9 cellular contexts compared by ENCODE assay signal in genomic region chr14:104690266-104690711, GRCh38. TPM values are rescaled to one million over a fixed set of nuclear protein-coding genes. Genes with fewer than 3 reads are reported as not detected.
DNase-seq lines count a peak whose midpoint lies in the region; ATAC-seq and TF ChIP-seq lines count a peak whose summit lies in the region.
"Had no signal": no experiment of that assay in that cellular context is flagged by ENCODE, and none has a peak within 500 bp of the region (broad histone marks: within the 10 kb centered on the region; RNA-seq: fewer than 3 reads in every experiment).

No MANE protein-coding gene starts in this region.

- peak overlapping the region; percentile 76 for H3K4me3 Mint-ChIP-seq in T-helper 1 cell treated with Interleukin-12 subunit alpha and Interleukin-12 subunit beta and Interleukin-4 antibody, amounts not matched to agents 30 μg/mL and 1 μg/mL, for 36 hours

- no peaks in the 10 kb centered on the region for H3K9me3 Mint-ChIP-seq in T-helper 1 cell treated with Interleukin-12 subunit alpha and Interleukin-12 subunit beta and Interleukin-4 antibody, amounts not matched to agents 30 μg/mL and 1 μg/mL, for 36 hours

- no peaks in the 10 kb centered on the region for H3K36me3 ChIP-seq in thoracic aorta

- H3K9me3 ChIP-seq in thoracic aorta: no peaks in the 10 kb centered on the region

- no peak for ATAC-seq in thoracic aorta (ENCODE audit: insufficient number of reproducible peaks, low FRiP score, low read depth)

- no peak for TF ChIP-seq CTCF in thoracic aorta (IDR thresholded peaks at IDR 0.05)

- H3K36me3 Mint-ChIP-seq in T-helper 1 cell treated with Interleukin-12 subunit alpha and Interleukin-12 subunit beta and Interleukin-4 antibody, amounts not matched to agents 30 μg/mL and 1 μg/mL, for 36 hours (ENCODE audit: low read depth): peaks cover 2% of the 10 kb centered on the region

- no peaks in the 10 kb centered on the region for H3K27me3 Mint-ChIP-seq in T-helper 1 cell treated with Interleukin-12 subunit alpha and Interleukin-12 subunit beta and Interleukin-4 antibody, amounts not matched to agents 30 μg/mL and 1 μg/mL, for 36 hours (ENCODE audit: low read depth)

- H3K4me1 Mint-ChIP-seq in T-helper 1 cell treated with Interleukin-12 subunit alpha and Interleukin-12 subunit beta and Interleukin-4 antibody, amounts not matched to agents 30 μg/mL and 1 μg/mL, for 36 hours (ENCODE audit: low read depth): peaks cover 36% of the 10 kb centered on the region

- peak overlapping the region; percentile 65 for H3K27ac Mint-ChIP-seq in T-helper 1 cell treated with Interleukin-12 subunit alpha and Interleukin-12 subunit beta and Interleukin-4 antibody, amounts not matched to agents 30 μg/mL and 1 μg/mL, for 36 hours

- no peak for DNase-seq in T-helper 1 cell
- no peak for DNase-seq in thoracic aorta (ENCODE audit: low spot score)
- no peak for DNase-seq in DMS153 treated with DMSO at 0.1 percent for 48 hours (lab: John Stamatoyannopoulos, UW; ENCODE audit: unreplicated experiment)
- DNase-seq in activated gamma-delta T cell treated with Interleukin-2 at 50 U/mL for 16 hours: no peak
- DNase-seq in MV-4-11 (lab: John Stamatoyannopoulos, UW): no peak
- DNase-seq: NCI-H1092 had no signal

- H3K4me1 ChIP-seq in thoracic aorta (ENCODE audit: control insufficient read depth in 1 of 2, low read depth in 2 of 2): peaks cover 46 to 71% of the 10 kb centered on the region in 2 donors

- no peaks in the 10 kb centered on the region for H3K27me3 ChIP-seq in layer of hippocampus (ENCODE audit: control insufficient read depth, insufficient read depth, low read length)
- no peaks in the 10 kb centered on the region for H3K27me3 ChIP-seq in thoracic aorta (replicated peaks; ENCODE audit: insufficient read depth)

- peak overlapping the region; percentile 97 for H3K27ac ChIP-seq in angular gyrus (ENCODE audit: low read depth, low read length)
- peak overlapping the region; percentile 97 for H3K27ac ChIP-seq in layer of hippocampus (ENCODE audit: low read depth, low read length)
- H3K27ac ChIP-seq in thoracic aorta: peak overlapping the region; percentile 68 to 86

- H3K4me3 ChIP-seq in thoracic aorta: peak overlapping the region; percentile 98

RNA-seq across cellular contexts. Expression of gene INF2, which starts 0.9 kb away (rescaled TPM):
- total RNA-seq in thoracic aorta: 100 to 1,000 TPM; 124 to 162 TPM

RNA-seq across cellular contexts. Expression of gene ADSS1, which starts 33.7 kb away (rescaled TPM):
- 10 to 100 TPM; 30.8 to 87.3 TPM for total RNA-seq in thoracic aorta
